ENCODE assay signal across 22 cellular contexts in the genomic region with DNA sequence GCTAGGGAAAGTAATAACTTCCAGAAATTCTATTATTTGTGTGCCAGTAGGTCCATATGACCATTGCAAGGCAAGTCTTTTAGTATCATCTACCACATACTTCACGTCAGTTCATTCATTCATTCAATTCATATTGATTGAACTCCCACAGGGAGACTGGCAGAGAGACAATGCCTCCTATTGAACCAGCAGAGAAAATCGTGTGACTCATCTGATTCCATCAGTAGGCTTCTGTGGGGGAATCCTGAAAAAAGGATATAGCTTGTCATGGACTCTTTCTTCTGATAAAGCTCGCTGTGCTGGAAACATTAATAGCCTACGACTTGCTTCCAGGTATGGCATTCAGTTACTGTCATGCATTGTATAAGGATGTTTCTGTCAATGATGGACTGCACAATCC. TPM values are rescaled to one million over a fixed set of nuclear protein-coding genes. Genes with fewer than 3 reads are reported as not detected.
"Had no signal": no experiment of that assay in that cellular context is flagged by ENCODE, and none has a peak within 500 bp of the region (broad histone marks: within the 10 kb centered on the region; RNA-seq: fewer than 3 reads in every experiment).

No MANE protein-coding gene starts in this region.

- H3K27me3 ChIP-seq: adrenal gland, body of pancreas, dorsolateral prefrontal cortex, gastroesophageal sphincter, uterus had no signal

- H3K4me1 ChIP-seq: adrenal gland, body of pancreas, gastroesophageal sphincter, uterus had no signal

- DNase-seq: activated CD4-positive, alpha-beta T cell treated with anti-CD3 and anti-CD28 coated beads for 4 hours; activated CD4-positive, alpha-beta T cell treated with anti-CD3 and anti-CD28 coated beads, Interleukin-2, amount 50 U/mL, for 4 hours; activated CD8-positive, alpha-beta memory T cell treated with anti-CD3 and anti-CD28 coated beads for 24 hours; activated effector memory CD4-positive, alpha-beta T cell treated with Interleukin-2 at 50 U/mL for 16 hours; activated naive CD4-positive, alpha-beta T cell treated with Interleukin-2 at 50 U/mL for 16 hours; adrenal gland; aorta; body of pancreas; cerebellar nuclear complex; dorsolateral prefrontal cortex; effector memory CD4-positive, alpha-beta T cell; natural killer cell; retina; stimulated activated CD4-positive, alpha-beta T cell treated with anti-CD3 and anti-CD28 coated beads, Interleukin-4, amount 100 ng/mL, for 24 hours; T-helper 1 cell; uterus had no signal

- H3K27ac ChIP-seq: adrenal gland, body of pancreas, coronary artery, dorsolateral prefrontal cortex, gastroesophageal sphincter, skin epidermis, thoracic aorta, uterus, VCaP had no signal

- H3K36me3 ChIP-seq: adrenal gland, gastroesophageal sphincter, thoracic aorta, uterus had no signal

- H3K9me3 ChIP-seq: adrenal gland, body of pancreas, gastroesophageal sphincter, thoracic aorta, uterus had no signal

- H3K4me3 ChIP-seq: adrenal gland, body of pancreas, coronary artery, dorsolateral prefrontal cortex, gastroesophageal sphincter, skin epidermis, thoracic aorta, uterus had no signal

RNA-seq across cellular contexts. Expression of gene CNR1, which starts 45.3 kb away (rescaled TPM):
- total RNA-seq: natural killer cell, osteoblast had no signal
